Comparison of ENCODE assay signal across 19 cellular contexts in genomic region chr11:11476499-11476898, GRCh38.
"Had no signal": no experiment of that assay in that cellular context is flagged by ENCODE, and none has a peak within 500 bp of the region (broad histone marks: within the 10 kb centered on the region; RNA-seq: fewer than 3 reads in every experiment).

No MANE protein-coding gene starts in this region.

- DNase-seq: activated CD4-positive, alpha-beta T cell treated with anti-CD3 and anti-CD28 coated beads for 1 hour; activated CD4-positive, alpha-beta T cell treated with anti-CD3 and anti-CD28 coated beads, Interleukin-2, amount 50 U/mL, for 1 hour; activated CD8-positive, alpha-beta T cell treated with anti-CD3 and anti-CD28 coated beads, Interleukin-2, amount 10 ng/mL, durations not matched to agents 7 days and 5 days; activated gamma-delta T cell; esophagus squamous epithelium; heart left ventricle; left cardiac atrium; mesenchymal stem cell; naive B cell; posterior cingulate gyrus; sigmoid colon; stimulated activated CD4-positive, alpha-beta T cell treated with anti-CD3 and anti-CD28 coated beads, Interleukin-4, amount 100 ng/mL, for 1 hour; stimulated activated naive CD4-positive, alpha-beta T cell treated with Interleukin-2 at 50 U/mL for 16 hours; T-helper 9 cell had no signal

- H3K4me1 ChIP-seq: ascending aorta, vagina had no signal

- ATAC-seq: activated CD8-positive, alpha-beta T cell treated with anti-CD3 and anti-CD28 coated beads, Interleukin-2, amount 10 ng/mL, durations not matched to agents 7 days and 5 days; activated naive CD4-positive, alpha-beta T cell treated with anti-CD3 and anti-CD28 coated beads, Interleukin-2, amount 50 U/mL, for 72 hours; left cardiac atrium had no signal

- H3K36me3 ChIP-seq: ascending aorta, esophagus squamous epithelium, heart left ventricle, sigmoid colon, thoracic aorta, vagina had no signal

- H3K9me3 ChIP-seq: ascending aorta, esophagus squamous epithelium, heart left ventricle, sigmoid colon, thoracic aorta, vagina had no signal

- H3K27ac ChIP-seq: coronary artery, esophagus squamous epithelium, heart left ventricle, thoracic aorta, vagina had no signal

- H3K27me3 ChIP-seq: ascending aorta, esophagus squamous epithelium, heart left ventricle, sigmoid colon, vagina had no signal

- H3K4me3 ChIP-seq: ascending aorta, coronary artery, esophagus squamous epithelium, heart left ventricle, sigmoid colon, thoracic aorta, vagina had no signal
